Comparison of ENCODE assay signal across 1 cellular context in the genomic region with DNA sequence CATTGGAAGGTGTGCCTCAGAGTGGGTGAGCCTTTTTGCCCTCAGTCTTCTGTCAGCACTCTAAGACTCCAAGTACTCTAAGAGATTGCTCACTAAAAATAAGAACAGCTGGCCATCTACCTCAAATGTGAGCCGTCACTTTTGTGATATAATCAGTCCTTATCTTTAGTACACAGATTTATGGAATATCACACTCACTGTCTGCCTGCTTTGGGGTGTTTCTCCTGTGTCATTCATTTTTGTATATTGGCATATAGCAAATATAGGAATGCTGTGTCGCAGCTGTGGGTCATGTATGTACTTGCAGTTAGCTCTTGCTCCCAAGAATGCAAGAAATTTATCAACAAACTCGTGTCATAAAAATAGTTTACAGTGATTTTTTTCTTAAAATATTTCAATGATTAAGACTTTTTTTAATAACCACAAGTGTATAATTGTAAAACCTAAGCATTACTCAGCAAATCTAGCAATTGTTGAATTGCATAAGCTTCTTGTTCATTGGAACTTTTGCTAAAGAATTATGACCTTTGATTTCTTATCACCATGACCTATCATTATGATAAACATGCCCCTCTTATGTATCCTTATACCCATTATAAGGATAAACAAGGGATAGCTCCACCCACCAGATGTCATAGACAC.
TF ChIP-seq lines count a peak whose summit lies in the region.

No MANE protein-coding gene starts in this region.

TF ChIP-seq in K562, 482 proteins besides CTCF, POLR2A, EP300 and RAD21 (continued from another document and continues in another):
- TF ChIP-seq, protein P1, sequence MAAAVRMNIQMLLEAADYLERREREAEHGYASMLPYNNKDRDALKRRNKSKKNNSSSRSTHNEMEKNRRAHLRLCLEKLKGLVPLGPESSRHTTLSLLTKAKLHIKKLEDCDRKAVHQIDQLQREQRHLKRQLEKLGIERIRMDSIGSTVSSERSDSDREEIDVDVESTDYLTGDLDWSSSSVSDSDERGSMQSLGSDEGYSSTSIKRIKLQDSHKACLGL (CRISPR knock-in tag; IDR thresholded peaks at IDR 0.05; ENCODE audit: borderline replicate concordance, poor library complexity, severe bottlenecking), result no peak
- TF ChIP-seq SMARCA5 (IDR thresholded peaks at IDR 0.05) (no peak), BMI1 (IDR thresholded peaks at IDR 0.05; ENCODE audit: low read length) (no peak), DPF2 (IDR thresholded peaks at IDR 0.05) (peak; percentile 46; the same call in 1 of the 2 replicates), ESRRA (IDR thresholded peaks at IDR 0.05; ENCODE audit: borderline replicate concordance, low read depth) (no peak), SMARCB1 (IDR thresholded peaks at IDR 0.05; ENCODE audit: insufficient read length, low read depth) (no peak), NR2C1 (IDR thresholded peaks at IDR 0.05) (no peak), NR2C1 (tag; IDR thresholded peaks at IDR 0.05) (no peak), STAT5A (IDR thresholded peaks at IDR 0.05; ENCODE audit: borderline replicate concordance, low read length) (no peak), SRSF9 (IDR thresholded peaks at IDR 0.05; ENCODE audit: borderline replicate concordance, low read depth, low read length) (no peak), GABPA (tag; conservative IDR thresholded peaks at IDR 0.05; ENCODE audit: low read depth) (no peak), KAT8 (IDR thresholded peaks at IDR 0.05; ENCODE audit: low read depth) (no peak), MXI1 (IDR thresholded peaks at IDR 0.05; ENCODE audit: low read depth, low read length) (no peak), C11orf30 (IDR thresholded peaks at IDR 0.05; ENCODE audit: low read depth) (peak; percentile 59; the same call in 1 of the 2 replicates), MYNN (IDR thresholded peaks at IDR 0.05) (no peak), MYNN (CRISPR knock-in tag; IDR thresholded peaks at IDR 0.05) (no peak), PTTG1 (tag; IDR thresholded peaks at IDR 0.05; ENCODE audit: low read depth) (no peak), GATA2 (CRISPR knock-in tag; IDR thresholded peaks at IDR 0.05) (no peak), CBX2 (IDR thresholded peaks at IDR 0.05; ENCODE audit: insufficient read depth, low read length, poor library complexity, severe bottlenecking) (no peak), ZBTB8A (IDR thresholded peaks at IDR 0.05; ENCODE audit: partially characterized antibody) (no peak)
- TF ChIP-seq, protein P2, sequence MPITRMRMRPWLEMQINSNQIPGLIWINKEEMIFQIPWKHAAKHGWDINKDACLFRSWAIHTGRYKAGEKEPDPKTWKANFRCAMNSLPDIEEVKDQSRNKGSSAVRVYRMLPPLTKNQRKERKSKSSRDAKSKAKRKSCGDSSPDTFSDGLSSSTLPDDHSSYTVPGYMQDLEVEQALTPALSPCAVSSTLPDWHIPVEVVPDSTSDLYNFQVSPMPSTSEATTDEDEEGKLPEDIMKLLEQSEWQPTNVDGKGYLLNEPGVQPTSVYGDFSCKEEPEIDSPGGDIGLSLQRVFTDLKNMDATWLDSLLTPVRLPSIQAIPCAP (CRISPR knock-in tag; IDR thresholded peaks at IDR 0.05; ENCODE audit: borderline replicate concordance), result no peak
- TF ChIP-seq, protein P3, sequence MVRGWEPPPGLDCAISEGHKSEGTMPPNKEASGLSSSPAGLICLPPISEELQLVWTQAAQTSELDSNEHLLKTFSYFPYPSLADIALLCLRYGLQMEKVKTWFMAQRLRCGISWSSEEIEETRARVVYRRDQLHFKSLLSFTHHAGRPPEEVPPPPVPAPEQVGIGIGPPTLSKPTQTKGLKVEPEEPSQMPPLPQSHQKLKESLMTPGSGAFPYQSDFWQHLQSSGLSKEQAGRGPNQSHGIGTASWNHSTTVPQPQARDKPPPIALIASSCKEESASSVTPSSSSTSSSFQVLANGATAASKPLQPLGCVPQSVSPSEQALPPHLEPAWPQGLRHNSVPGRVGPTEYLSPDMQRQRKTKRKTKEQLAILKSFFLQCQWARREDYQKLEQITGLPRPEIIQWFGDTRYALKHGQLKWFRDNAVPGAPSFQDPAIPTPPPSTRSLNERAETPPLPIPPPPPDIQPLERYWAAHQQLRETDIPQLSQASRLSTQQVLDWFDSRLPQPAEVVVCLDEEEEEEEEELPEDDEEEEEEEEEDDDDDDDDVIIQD (CRISPR knock-in tag; IDR thresholded peaks at IDR 0.05), result no peak
- TF ChIP-seq, protein P4, sequence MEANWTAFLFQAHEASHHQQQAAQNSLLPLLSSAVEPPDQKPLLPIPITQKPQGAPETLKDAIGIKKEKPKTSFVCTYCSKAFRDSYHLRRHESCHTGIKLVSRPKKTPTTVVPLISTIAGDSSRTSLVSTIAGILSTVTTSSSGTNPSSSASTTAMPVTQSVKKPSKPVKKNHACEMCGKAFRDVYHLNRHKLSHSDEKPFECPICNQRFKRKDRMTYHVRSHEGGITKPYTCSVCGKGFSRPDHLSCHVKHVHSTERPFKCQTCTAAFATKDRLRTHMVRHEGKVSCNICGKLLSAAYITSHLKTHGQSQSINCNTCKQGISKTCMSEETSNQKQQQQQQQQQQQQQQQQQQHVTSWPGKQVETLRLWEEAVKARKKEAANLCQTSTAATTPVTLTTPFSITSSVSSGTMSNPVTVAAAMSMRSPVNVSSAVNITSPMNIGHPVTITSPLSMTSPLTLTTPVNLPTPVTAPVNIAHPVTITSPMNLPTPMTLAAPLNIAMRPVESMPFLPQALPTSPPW (CRISPR knock-in tag; IDR thresholded peaks at IDR 0.05), result no peak
- TF ChIP-seq, protein P5, sequence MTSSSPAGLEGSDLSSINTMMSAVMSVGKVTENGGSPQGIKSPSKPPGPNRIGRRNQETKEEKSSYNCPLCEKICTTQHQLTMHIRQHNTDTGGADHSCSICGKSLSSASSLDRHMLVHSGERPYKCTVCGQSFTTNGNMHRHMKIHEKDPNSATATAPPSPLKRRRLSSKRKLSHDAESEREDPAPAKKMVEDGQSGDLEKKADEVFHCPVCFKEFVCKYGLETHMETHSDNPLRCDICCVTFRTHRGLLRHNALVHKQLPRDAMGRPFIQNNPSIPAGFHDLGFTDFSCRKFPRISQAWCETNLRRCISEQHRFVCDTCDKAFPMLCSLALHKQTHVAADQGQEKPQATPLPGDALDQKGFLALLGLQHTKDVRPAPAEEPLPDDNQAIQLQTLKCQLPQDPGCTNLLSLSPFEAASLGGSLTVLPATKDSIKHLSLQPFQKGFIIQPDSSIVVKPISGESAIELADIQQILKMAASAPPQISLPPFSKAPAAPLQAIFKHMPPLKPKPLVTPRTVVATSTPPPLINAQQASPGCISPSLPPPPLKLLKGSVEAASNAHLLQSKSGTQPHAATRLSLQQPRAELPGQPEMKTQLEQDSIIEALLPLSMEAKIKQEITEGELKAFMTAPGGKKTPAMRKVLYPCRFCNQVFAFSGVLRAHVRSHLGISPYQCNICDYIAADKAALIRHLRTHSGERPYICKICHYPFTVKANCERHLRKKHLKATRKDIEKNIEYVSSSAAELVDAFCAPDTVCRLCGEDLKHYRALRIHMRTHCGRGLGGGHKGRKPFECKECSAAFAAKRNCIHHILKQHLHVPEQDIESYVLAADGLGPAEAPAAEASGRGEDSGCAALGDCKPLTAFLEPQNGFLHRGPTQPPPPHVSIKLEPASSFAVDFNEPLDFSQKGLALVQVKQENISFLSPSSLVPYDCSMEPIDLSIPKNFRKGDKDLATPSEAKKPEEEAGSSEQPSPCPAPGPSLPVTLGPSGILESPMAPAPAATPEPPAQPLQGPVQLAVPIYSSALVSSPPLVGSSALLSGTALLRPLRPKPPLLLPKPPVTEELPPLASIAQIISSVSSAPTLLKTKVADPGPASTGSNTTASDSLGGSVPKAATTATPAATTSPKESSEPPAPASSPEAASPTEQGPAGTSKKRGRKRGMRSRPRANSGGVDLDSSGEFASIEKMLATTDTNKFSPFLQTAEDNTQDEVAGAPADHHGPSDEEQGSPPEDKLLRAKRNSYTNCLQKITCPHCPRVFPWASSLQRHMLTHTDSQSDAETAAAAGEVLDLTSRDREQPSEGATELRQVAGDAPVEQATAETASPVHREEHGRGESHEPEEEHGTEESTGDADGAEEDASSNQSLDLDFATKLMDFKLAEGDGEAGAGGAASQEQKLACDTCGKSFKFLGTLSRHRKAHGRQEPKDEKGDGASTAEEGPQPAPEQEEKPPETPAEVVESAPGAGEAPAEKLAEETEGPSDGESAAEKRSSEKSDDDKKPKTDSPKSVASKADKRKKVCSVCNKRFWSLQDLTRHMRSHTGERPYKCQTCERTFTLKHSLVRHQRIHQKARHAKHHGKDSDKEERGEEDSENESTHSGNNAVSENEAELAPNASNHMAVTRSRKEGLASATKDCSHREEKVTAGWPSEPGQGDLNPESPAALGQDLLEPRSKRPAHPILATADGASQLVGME (CRISPR knock-in tag; IDR thresholded peaks at IDR 0.05), result no peak
- TF ChIP-seq, protein P6, sequence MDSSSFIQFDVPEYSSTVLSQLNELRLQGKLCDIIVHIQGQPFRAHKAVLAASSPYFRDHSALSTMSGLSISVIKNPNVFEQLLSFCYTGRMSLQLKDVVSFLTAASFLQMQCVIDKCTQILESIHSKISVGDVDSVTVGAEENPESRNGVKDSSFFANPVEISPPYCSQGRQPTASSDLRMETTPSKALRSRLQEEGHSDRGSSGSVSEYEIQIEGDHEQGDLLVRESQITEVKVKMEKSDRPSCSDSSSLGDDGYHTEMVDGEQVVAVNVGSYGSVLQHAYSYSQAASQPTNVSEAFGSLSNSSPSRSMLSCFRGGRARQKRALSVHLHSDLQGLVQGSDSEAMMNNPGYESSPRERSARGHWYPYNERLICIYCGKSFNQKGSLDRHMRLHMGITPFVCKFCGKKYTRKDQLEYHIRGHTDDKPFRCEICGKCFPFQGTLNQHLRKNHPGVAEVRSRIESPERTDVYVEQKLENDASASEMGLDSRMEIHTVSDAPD (CRISPR knock-in tag; IDR thresholded peaks at IDR 0.05), result no peak
- TF ChIP-seq, protein P7, sequence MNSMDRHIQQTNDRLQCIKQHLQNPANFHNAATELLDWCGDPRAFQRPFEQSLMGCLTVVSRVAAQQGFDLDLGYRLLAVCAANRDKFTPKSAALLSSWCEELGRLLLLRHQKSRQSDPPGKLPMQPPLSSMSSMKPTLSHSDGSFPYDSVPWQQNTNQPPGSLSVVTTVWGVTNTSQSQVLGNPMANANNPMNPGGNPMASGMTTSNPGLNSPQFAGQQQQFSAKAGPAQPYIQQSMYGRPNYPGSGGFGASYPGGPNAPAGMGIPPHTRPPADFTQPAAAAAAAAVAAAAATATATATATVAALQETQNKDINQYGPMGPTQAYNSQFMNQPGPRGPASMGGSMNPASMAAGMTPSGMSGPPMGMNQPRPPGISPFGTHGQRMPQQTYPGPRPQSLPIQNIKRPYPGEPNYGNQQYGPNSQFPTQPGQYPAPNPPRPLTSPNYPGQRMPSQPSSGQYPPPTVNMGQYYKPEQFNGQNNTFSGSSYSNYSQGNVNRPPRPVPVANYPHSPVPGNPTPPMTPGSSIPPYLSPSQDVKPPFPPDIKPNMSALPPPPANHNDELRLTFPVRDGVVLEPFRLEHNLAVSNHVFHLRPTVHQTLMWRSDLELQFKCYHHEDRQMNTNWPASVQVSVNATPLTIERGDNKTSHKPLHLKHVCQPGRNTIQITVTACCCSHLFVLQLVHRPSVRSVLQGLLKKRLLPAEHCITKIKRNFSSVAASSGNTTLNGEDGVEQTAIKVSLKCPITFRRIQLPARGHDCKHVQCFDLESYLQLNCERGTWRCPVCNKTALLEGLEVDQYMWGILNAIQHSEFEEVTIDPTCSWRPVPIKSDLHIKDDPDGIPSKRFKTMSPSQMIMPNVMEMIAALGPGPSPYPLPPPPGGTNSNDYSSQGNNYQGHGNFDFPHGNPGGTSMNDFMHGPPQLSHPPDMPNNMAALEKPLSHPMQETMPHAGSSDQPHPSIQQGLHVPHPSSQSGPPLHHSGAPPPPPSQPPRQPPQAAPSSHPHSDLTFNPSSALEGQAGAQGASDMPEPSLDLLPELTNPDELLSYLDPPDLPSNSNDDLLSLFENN (IDR thresholded peaks at IDR 0.05; ENCODE audit: low read depth in 2 of 2, low read length in 2 of 2), result no peak
- TF ChIP-seq, protein P8, sequence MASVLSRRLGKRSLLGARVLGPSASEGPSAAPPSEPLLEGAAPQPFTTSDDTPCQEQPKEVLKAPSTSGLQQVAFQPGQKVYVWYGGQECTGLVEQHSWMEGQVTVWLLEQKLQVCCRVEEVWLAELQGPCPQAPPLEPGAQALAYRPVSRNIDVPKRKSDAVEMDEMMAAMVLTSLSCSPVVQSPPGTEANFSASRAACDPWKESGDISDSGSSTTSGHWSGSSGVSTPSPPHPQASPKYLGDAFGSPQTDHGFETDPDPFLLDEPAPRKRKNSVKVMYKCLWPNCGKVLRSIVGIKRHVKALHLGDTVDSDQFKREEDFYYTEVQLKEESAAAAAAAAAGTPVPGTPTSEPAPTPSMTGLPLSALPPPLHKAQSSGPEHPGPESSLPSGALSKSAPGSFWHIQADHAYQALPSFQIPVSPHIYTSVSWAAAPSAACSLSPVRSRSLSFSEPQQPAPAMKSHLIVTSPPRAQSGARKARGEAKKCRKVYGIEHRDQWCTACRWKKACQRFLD (CRISPR knock-in tag; IDR thresholded peaks at IDR 0.05), result no peak
